ENCODE assay signal across 19 cellular contexts in genomic region chr15:52287114-52287513, GRCh38. TPM values are rescaled to one million over a fixed set of nuclear protein-coding genes. Genes with fewer than 3 reads are reported as not detected.
A peak's percentile ranks its signal among the peaks of the same experiment; 100 is the strongest.
DNase-seq lines count a peak whose midpoint lies in the region; ATAC-seq and TF ChIP-seq lines count a peak whose summit lies in the region.
"Had no signal": no experiment of that assay in that cellular context is flagged by ENCODE, and none has a peak within 500 bp of the region (broad histone marks: within the 10 kb centered on the region; RNA-seq: fewer than 3 reads in every experiment).

No MANE protein-coding gene starts in this region.

- no peak for TF ChIP-seq CTCF in PC-3 (conservative IDR thresholded peaks at IDR 0.05; ENCODE audit: low read depth, low read length)
- no peak for TF ChIP-seq CTCF in colonic mucosa (IDR thresholded peaks at IDR 0.05)
- no peak for TF ChIP-seq CTCF in upper lobe of right lung (IDR thresholded peaks at IDR 0.05)
- no peak for TF ChIP-seq CTCF in natural killer cell (IDR thresholded peaks at IDR 0.05)
- TF ChIP-seq CTCF in A673 (conservative IDR thresholded peaks at IDR 0.05; ENCODE audit: low read depth, low read length) = no peak

- H3K4me1 Mint-ChIP-seq in natural killer cell = peaks cover 0 to 5% of the 10 kb centered on the region in 2 donors

- DNase-seq in PC-3 (peak; percentile 34), colonic mucosa (peak; percentile 72), upper lobe of right lung (no peak), natural killer cell (no peak), A673 (ENCODE audit: low spot score) (no peak), NK-92 (lab: John Stamatoyannopoulos, UW; ENCODE audit: unreplicated experiment) (no peak)
- DNase-seq: activated CD4-positive, alpha-beta T cell treated with anti-CD3 and anti-CD28 coated beads for 36 hours; activated naive CD8-positive, alpha-beta T cell treated with anti-CD3 and anti-CD28 coated beads, Interleukin-2, amount 10 ng/mL, durations not matched to agents 7 days and 5 days; BE2C; hippocampal formation; Kasumi-1; naive thymus-derived CD8-positive, alpha-beta T cell; NCI-H1105; NCI-H524; T-cell had no signal

- H3K9ac ChIP-seq in PC-3 (ENCODE audit: low read length) (peak overlapping the region; percentile 82), colonic mucosa (ENCODE audit: low read depth in 2 of 2, low read length in 2 of 2) (peak overlapping the region in 1 of 2 donors; percentile 76), mucosa of rectum (ENCODE audit: low read depth in 1 of 2, low read length in 2 of 2) (peak overlapping the region; percentile 40 to 52)

- H3K4me1 ChIP-seq in PC-3 (ENCODE audit: insufficient read depth, low read length) = peaks cover 42% of the 10 kb centered on the region
- no peaks in the 10 kb centered on the region for H3K4me1 ChIP-seq in colonic mucosa
- H3K4me1 ChIP-seq in mucosa of rectum (ENCODE audit: control insufficient read depth in 2 of 2, insufficient read depth in 2 of 2, low read length in 2 of 2) = peaks cover 24 to 38% of the 10 kb centered on the region in 2 donors
- H3K4me1 ChIP-seq in upper lobe of right lung = no peaks in the 10 kb centered on the region
- no peaks in the 10 kb centered on the region for H3K4me1 ChIP-seq in A673 (ENCODE audit: insufficient read depth, low read length, poor library complexity, severe bottlenecking)
- H3K4me1 ChIP-seq: BE2C had no signal

- POLR2A ChIA-PET in PC-3 (lab: Charles Lee; ENCODE audit: unreplicated experiment) (interaction anchor here (0.5 kb wide), 1 partner anchor 137 kb away, joined by 6 read pairs; no protein-coding TSS in a partner anchor), A673 (lab: Charles Lee; ENCODE audit: low non-redundant PET) (no interaction called here)

- CTCF ChIA-PET in PC-3 (lab: Charles Lee) (no interaction called here), A673 (lab: Charles Lee) (no interaction called here)

- no TSS peak for BruUV-seq in PC-3 (replicated peaks; lab: Mats Ljungman, UMichigan)
- BruUV-seq in A673 (replicated peaks; lab: Mats Ljungman, UMichigan) = no TSS peak

- H3K36me3 ChIP-seq in PC-3 (ENCODE audit: low read depth, low read length) (no peaks in the 10 kb centered on the region; the same call in 1 of the 2 replicates), colonic mucosa (no peaks in the 10 kb centered on the region), mucosa of rectum (ENCODE audit: control insufficient read depth in 2 of 2, insufficient read depth in 2 of 2, low read length in 2 of 2) (peaks cover 3 to 7% of the 10 kb centered on the region in 2 donors), upper lobe of right lung (no peaks in the 10 kb centered on the region), A673 (ENCODE audit: insufficient read depth, low read length, poor library complexity, severe bottlenecking) (no peaks in the 10 kb centered on the region)
- H3K36me3 ChIP-seq: BE2C, thoracic aorta had no signal

- H3K9me3 ChIP-seq in PC-3 (ENCODE audit: low read length) = no peaks in the 10 kb centered on the region
- no peaks in the 10 kb centered on the region for H3K9me3 ChIP-seq in colonic mucosa
- H3K9me3 ChIP-seq in mucosa of rectum (ENCODE audit: control insufficient read depth in 2 of 2, low read length in 2 of 2) = no peaks in the 10 kb centered on the region
- H3K9me3 ChIP-seq in upper lobe of right lung = no peaks in the 10 kb centered on the region
- H3K9me3 ChIP-seq in A673 (ENCODE audit: low read depth, low read length, poor library complexity, severe bottlenecking) = no peaks in the 10 kb centered on the region
- H3K9me3 ChIP-seq: BE2C, thoracic aorta had no signal

- H3F3A ChIP-seq in PC-3 (ENCODE audit: low read length, unreplicated experiment) = peaks cover 2% of the 10 kb centered on the region

- peaks cover 76% of the 10 kb centered on the region for H3K79me2 ChIP-seq in PC-3 (ENCODE audit: low read length)

- no peaks in the 10 kb centered on the region for H4K20me1 ChIP-seq in PC-3 (ENCODE audit: low read length)

- ATAC-seq in PC-3 (peak; percentile 39), upper lobe of right lung (no peak), natural killer cell (no peak)
- ATAC-seq: activated CD4-positive, alpha-beta T cell treated with anti-CD3 and anti-CD28 coated beads for 36 hours; naive thymus-derived CD8-positive, alpha-beta T cell; T-cell had no signal

- no peak overlapping the region for H3K27ac Mint-ChIP-seq in natural killer cell
- H3K27ac Mint-ChIP-seq: activated CD4-positive, alpha-beta T cell treated with anti-CD3 and anti-CD28 coated beads for 36 hours; activated naive CD8-positive, alpha-beta T cell treated with anti-CD3 and anti-CD28 coated beads, Interleukin-2, amount 10 ng/mL, durations not matched to agents 7 days and 5 days; memory B cell; naive thymus-derived CD8-positive, alpha-beta T cell; T-cell had no signal

- peaks cover 2% of the 10 kb centered on the region in 2 donors for H3K27me3 Mint-ChIP-seq in natural killer cell (ENCODE audit: low read depth in 2 of 2)
- H3K27me3 Mint-ChIP-seq: activated CD4-positive, alpha-beta T cell treated with anti-CD3 and anti-CD28 coated beads for 36 hours; memory B cell had no signal

- H3K4me2 ChIP-seq in PC-3 (ENCODE audit: low read length) = peak overlapping the region; percentile 67; the same call in 1 of the 2 replicates

- no peak overlapping the region for H3K4me3 Mint-ChIP-seq in natural killer cell
- H3K4me3 Mint-ChIP-seq: activated CD4-positive, alpha-beta T cell treated with anti-CD3 and anti-CD28 coated beads for 36 hours; activated naive CD8-positive, alpha-beta T cell treated with anti-CD3 and anti-CD28 coated beads, Interleukin-2, amount 10 ng/mL, durations not matched to agents 7 days and 5 days; memory B cell; naive thymus-derived CD8-positive, alpha-beta T cell; T-cell had no signal

- H3K4me3 ChIP-seq in PC-3 (ENCODE audit: low read length) (no peak overlapping the region), colonic mucosa (no peak overlapping the region), mucosa of rectum (ENCODE audit: low read length in 2 of 2) (peak overlapping the region in 1 of 2 donors; percentile 44), upper lobe of right lung (no peak overlapping the region), A673 (ENCODE audit: low read depth, low read length, poor library complexity, severe bottlenecking) (no peak overlapping the region)
- H3K4me3 ChIP-seq: coronary artery, thoracic aorta had no signal

- H3K9me2 ChIP-seq in PC-3 (replicated peaks; ENCODE audit: low read length) = no peaks in the 10 kb centered on the region

- no peaks in the 10 kb centered on the region for H3K36me3 Mint-ChIP-seq in natural killer cell
- H3K36me3 Mint-ChIP-seq: activated naive CD8-positive, alpha-beta T cell treated with anti-CD3 and anti-CD28 coated beads, Interleukin-2, amount 10 ng/mL, durations not matched to agents 7 days and 5 days; memory B cell; naive thymus-derived CD8-positive, alpha-beta T cell; T-cell had no signal

- no peaks in the 10 kb centered on the region for H3K9me3 Mint-ChIP-seq in natural killer cell
- H3K9me3 Mint-ChIP-seq: activated naive CD8-positive, alpha-beta T cell treated with anti-CD3 and anti-CD28 coated beads, Interleukin-2, amount 10 ng/mL, durations not matched to agents 7 days and 5 days; memory B cell; T-cell had no signal

- H3K27me3 ChIP-seq in PC-3 (ENCODE audit: low read length) (no peaks in the 10 kb centered on the region), colonic mucosa (no peaks in the 10 kb centered on the region), mucosa of rectum (ENCODE audit: control insufficient read depth in 2 of 2, insufficient read depth in 2 of 2, low read length in 2 of 2) (no peaks in the 10 kb centered on the region), upper lobe of right lung (no peaks in the 10 kb centered on the region), A673 (replicated peaks; ENCODE audit: insufficient read depth, low read depth, low read length, poor library complexity) (no peaks in the 10 kb centered on the region)
- H3K27me3 ChIP-seq: BE2C had no signal

- H2AFZ ChIP-seq in PC-3 (ENCODE audit: low read length) = no peak overlapping the region

- H3K27ac ChIP-seq in PC-3 (ENCODE audit: low read length) (peak overlapping the region; percentile 98), colonic mucosa (peak overlapping the region; percentile 82), mucosa of rectum (ENCODE audit: low read depth in 2 of 2, low read length in 2 of 2) (peak overlapping the region; percentile 92), upper lobe of right lung (peak overlapping the region; percentile 80), A673 (ENCODE audit: low read depth, low read length, poor library complexity, severe bottlenecking) (no peak overlapping the region)
- H3K27ac ChIP-seq: coronary artery, thoracic aorta had no signal

- intact Hi-C loops in PC-3 (cut with micrococcal nuclease) = no loop called here
- intact Hi-C loops in colonic mucosa (cut with DNase I) = no loop called here
- intact Hi-C loops in upper lobe of right lung (cut with DNase I) = no loop called here
- intact Hi-C loops in natural killer cell (cut with micrococcal nuclease) = no loop called here
- intact Hi-C loops in A673 (cut with micrococcal nuclease; ENCODE audit: unreplicated experiment) = no loop called here

RNA-seq across cellular contexts. Expression of gene MYO5C, which starts 8.5 kb away (rescaled TPM):
- total RNA-seq in PC-3 (2014; rRNA removed) = 16.7 and 17.7 TPM in 2 replicates
- total RNA-seq in colonic mucosa = 100 to 1,000 TPM in 1 of 2 donors, 10 to 100 TPM in 1; 71.4 to 102 TPM
- total RNA-seq in upper lobe of right lung = 80.0 TPM
- total RNA-seq in natural killer cell = under 1 TPM; 0.45 to 0.82 (median 0.60) TPM
- 0.43 and 0.63 TPM in 2 replicates for total RNA-seq in A673 (2021)

Comparison
In these comparisons a context has a peak if more than half of its experiments do, and no peak if none do; other contexts are left out.
1. DNase-seq: peak in PC-3 (single experiment) and colonic mucosa (single experiment); none in upper lobe of right lung (single experiment), natural killer cell (single experiment), A673 (single experiment) and NK-92 (single experiment).